21 cellular contexts compared by ENCODE assay signal in genomic region chr3:13801361-13802214, GRCh38.
DNase-seq lines count a peak whose midpoint lies in the region; ATAC-seq and TF ChIP-seq lines count a peak whose summit lies in the region.
"Had no signal": no experiment of that assay in that cellular context is flagged by ENCODE, and none has a peak within 500 bp of the region (broad histone marks: within the 10 kb centered on the region; RNA-seq: fewer than 3 reads in every experiment).

No MANE protein-coding gene starts in this region.

- DNase-seq in ELR (ENCODE audit: low read depth) (peak; percentile 40), Kasumi-1 (lab: John Stamatoyannopoulos, UW) (peak; percentile 41 to 58), RWPE2 (ENCODE audit: low spot score) (no peak), neural crest cell (ENCODE audit: low read depth, low spot score) (no peak), G401 (ENCODE audit: low spot score) (no peak), left cardiac atrium (no peak)
- no peak for DNase-seq in activated naive CD8-positive, alpha-beta T cell treated with anti-CD3 and anti-CD28 coated beads for 36 hours
- DNase-seq: activated CD8-positive, alpha-beta T cell treated with anti-CD3 and anti-CD28 coated beads for 36 hours; activated T-cell treated with anti-CD3 and anti-CD28 coated beads, Interleukin-2, amount 50 U/mL, for 48 hours; CD8-positive, alpha-beta T cell; colonic mucosa; gastrocnemius medialis; HCEC 1CT; NCI-H1694; NCI-H345; NK-92 treated with Interleukin-12 subunit alpha and Interleukin-12 subunit beta, amount 100 ng/mL, for 24 hours; Right ventricle myocardium superior; stimulated activated CD4-positive, alpha-beta T cell treated with anti-CD3 and anti-CD28 coated beads, Interleukin-1b, Interleukin-23, amount 100 ng/mL, for 48 hours; stomach; upper lobe of left lung had no signal

- no peaks in the 10 kb centered on the region for H3K36me3 ChIP-seq in RWPE2 (ENCODE audit: low read depth)
- H3K36me3 ChIP-seq: colonic mucosa, gastrocnemius medialis, stomach, upper lobe of left lung had no signal

- H3K27me3 Mint-ChIP-seq in neural crest cell (ENCODE audit: low read depth), result no peaks in the 10 kb centered on the region
- peaks cover 3% of the 10 kb centered on the region for H3K27me3 Mint-ChIP-seq in activated naive CD8-positive, alpha-beta T cell treated with anti-CD3 and anti-CD28 coated beads for 36 hours

- no peak overlapping the region for H3K4me3 Mint-ChIP-seq in neural crest cell
- H3K4me3 Mint-ChIP-seq in activated naive CD8-positive, alpha-beta T cell treated with anti-CD3 and anti-CD28 coated beads for 36 hours, result no peak overlapping the region
- H3K4me3 Mint-ChIP-seq: activated CD8-positive, alpha-beta T cell treated with anti-CD3 and anti-CD28 coated beads for 36 hours; CD8-positive, alpha-beta T cell had no signal

- TF ChIP-seq CTCF in RWPE2 (IDR thresholded peaks at IDR 0.05; ENCODE audit: poor library complexity, severe bottlenecking) (no peak), neural crest cell (conservative IDR thresholded peaks at IDR 0.05) (no peak)

- peaks cover 5% of the 10 kb centered on the region for H3K9me3 Mint-ChIP-seq in neural crest cell
- H3K9me3 Mint-ChIP-seq in activated naive CD8-positive, alpha-beta T cell treated with anti-CD3 and anti-CD28 coated beads for 36 hours, result no peaks in the 10 kb centered on the region
- H3K9me3 Mint-ChIP-seq: activated naive CD4-positive, alpha-beta T cell treated with anti-CD3 and anti-CD28 coated beads, Interleukin-2, amount 50 U/mL, for 72 hours; CD8-positive, alpha-beta T cell had no signal

- peak overlapping the region; percentile 4 for H3K27ac Mint-ChIP-seq in neural crest cell (ENCODE audit: unreplicated experiment)
- no peak overlapping the region for H3K27ac Mint-ChIP-seq in activated naive CD8-positive, alpha-beta T cell treated with anti-CD3 and anti-CD28 coated beads for 36 hours
- H3K27ac Mint-ChIP-seq: activated CD8-positive, alpha-beta T cell treated with anti-CD3 and anti-CD28 coated beads for 36 hours; activated naive CD4-positive, alpha-beta T cell treated with anti-CD3 and anti-CD28 coated beads, Interleukin-2, amount 50 U/mL, for 72 hours; CD8-positive, alpha-beta T cell had no signal

- intact Hi-C loops in left cardiac atrium (cut with DNase I), result no loop called here

- H3K9me3 ChIP-seq in RWPE2 (ENCODE audit: severe bottlenecking), result no peaks in the 10 kb centered on the region
- H3K9me3 ChIP-seq: colonic mucosa, gastrocnemius medialis had no signal

- no peaks in the 10 kb centered on the region for H3K36me3 Mint-ChIP-seq in neural crest cell (ENCODE audit: low read depth)
- H3K36me3 Mint-ChIP-seq in activated naive CD8-positive, alpha-beta T cell treated with anti-CD3 and anti-CD28 coated beads for 36 hours, result no peaks in the 10 kb centered on the region
- H3K36me3 Mint-ChIP-seq: activated naive CD4-positive, alpha-beta T cell treated with anti-CD3 and anti-CD28 coated beads, Interleukin-2, amount 50 U/mL, for 72 hours; CD8-positive, alpha-beta T cell had no signal

- H3K27me3 ChIP-seq in RWPE2 (ENCODE audit: insufficient read depth, poor library complexity, severe bottlenecking), result no peaks in the 10 kb centered on the region
- H3K27me3 ChIP-seq: colonic mucosa, gastrocnemius medialis, upper lobe of left lung had no signal

- in situ Hi-C loops in G401 (cut with HindIII; ENCODE audit: low sequenced_read_pairs), result no loop called here

- H3K4me1 Mint-ChIP-seq in neural crest cell, result peaks cover 4% of the 10 kb centered on the region
- H3K4me1 Mint-ChIP-seq in activated naive CD8-positive, alpha-beta T cell treated with anti-CD3 and anti-CD28 coated beads for 36 hours, result peaks cover 4% of the 10 kb centered on the region

- no peak overlapping the region for H3K4me3 ChIP-seq in RWPE2 (ENCODE audit: severe bottlenecking)
- H3K4me3 ChIP-seq: colonic mucosa, gastrocnemius medialis, stomach, upper lobe of left lung had no signal

- peaks cover 5% of the 10 kb centered on the region for H3K4me1 ChIP-seq in RWPE2 (ENCODE audit: insufficient read depth, poor library complexity, severe bottlenecking)
- H3K4me1 ChIP-seq: colonic mucosa, gastrocnemius medialis, stomach, upper lobe of left lung had no signal

- ATAC-seq in RWPE2 (ENCODE audit: low read depth), result peak; percentile 88
- no peak for ATAC-seq in left cardiac atrium
- ATAC-seq: activated CD8-positive, alpha-beta T cell treated with anti-CD3 and anti-CD28 coated beads for 36 hours; activated naive CD4-positive, alpha-beta T cell treated with anti-CD3 and anti-CD28 coated beads, Interleukin-2, amount 50 U/mL, for 72 hours; CD8-positive, alpha-beta T cell; gastrocnemius medialis had no signal

- H3K27ac ChIP-seq in RWPE2 (ENCODE audit: poor library complexity, severe bottlenecking), result peak overlapping the region; percentile 41
- H3K27ac ChIP-seq: colonic mucosa, gastrocnemius medialis, stomach, upper lobe of left lung had no signal

Comparison
In these comparisons a context has a peak if more than half of its experiments do, and no peak if none do; other contexts are left out.
1. DNase-seq: peak in ELR (single experiment) and Kasumi-1 (2 of 2); none in RWPE2 (single experiment), neural crest cell (single experiment), G401 (single experiment), activated naive CD8-positive, alpha-beta T cell treated with anti-CD3 and anti-CD28 coated beads for 36 hours (single experiment) and left cardiac atrium (single experiment).